8 cellular contexts compared by ENCODE assay signal in genomic region chr13:45367358-45367757, GRCh38. TPM values are rescaled to one million over a fixed set of nuclear protein-coding genes. Genes with fewer than 3 reads are reported as not detected.
DNase-seq lines count a peak whose midpoint lies in the region; ATAC-seq and TF ChIP-seq lines count a peak whose summit lies in the region.

No MANE protein-coding gene starts in this region.

- intact Hi-C loops in CD4-positive, alpha-beta memory T cell (cut with micrococcal nuclease) = loop anchor here (1.0 to 5.0 kb wide), 5 partner anchors 26 to 97 kb away; partner anchors contain the start of genes COG3, SLC25A30 and TPT1

- H3K36me3 ChIP-seq in CD4-positive, alpha-beta memory T cell (ENCODE audit: insufficient read depth, low read length) = no peaks in the 10 kb centered on the region
- H3K36me3 ChIP-seq in SK-N-SH (replicated peaks in 1 of 2; ENCODE audit: control insufficient read depth in 1 of 2, insufficient read depth in 2 of 2, low read length in 1 of 2) (peaks cover 0 to 7% of the 10 kb centered on the region in 2 experiments), tibial nerve (peaks cover 0 to 45% (median 0%) of the 10 kb centered on the region in 3 donors)

- TF ChIP-seq POLR2A in tibial nerve (IDR thresholded peaks at IDR 0.05) = no peak

- DNase-seq in CD4-positive, alpha-beta memory T cell = peak; percentile 85 to 99 (median 92)
- DNase-seq in SK-N-SH = no peak
- peak; percentile 93 for DNase-seq in activated naive CD4-positive, alpha-beta T cell treated with anti-CD3 and anti-CD28 coated beads, Interleukin-2, amount 50 U/mL, for 16 hours
- peak; percentile 70 for DNase-seq in iPS-NIHi7 (ENCODE audit: extremely low spot score)
- DNase-seq in stimulated activated CD8-positive, alpha-beta memory T cell treated with anti-CD3 and anti-CD28 coated beads, Interleukin-2, amount 100 ng/mL, for 48 hours (ENCODE audit: low read depth in 2 of 2) = peak; percentile 72 to 85
- DNase-seq in tibial nerve (ENCODE audit: low spot score in 2 of 2) = no peak

- H3K79me2 ChIP-seq in SK-N-SH (ENCODE audit: insufficient read depth) = no peaks in the 10 kb centered on the region; the same call in 1 of the 2 replicates

- no peaks in the 10 kb centered on the region for H3K9me2 ChIP-seq in SK-N-SH

- no peaks in the 10 kb centered on the region for H4K20me1 ChIP-seq in SK-N-SH (ENCODE audit: insufficient read depth)

- no peak for TF ChIP-seq EP300 in SK-N-SH (IDR thresholded peaks at IDR 0.05; ENCODE audit: borderline replicate concordance in 1 of 2, low read depth in 1 of 2, low read length in 1 of 2)
- no peak for TF ChIP-seq EP300 in tibial nerve (IDR thresholded peaks at IDR 0.05)

- peaks cover 0 to 10% (median 0%) of the 10 kb centered on the region in 8 donors for H3K9me3 Mint-ChIP-seq in CD4-positive, alpha-beta memory T cell

- H2AFZ ChIP-seq in SK-N-SH (ENCODE audit: low read depth) = peak overlapping the region; percentile 78; the same call in 1 of the 2 replicates

- no peak overlapping the region; the same call in 1 of the 2 replicates for H3K9ac ChIP-seq in SK-N-SH

- H3K27me3 Mint-ChIP-seq in CD4-positive, alpha-beta memory T cell = no peaks in the 10 kb centered on the region

- CTCF ChIA-PET in CD4-positive, alpha-beta memory T cell (lab: Charles Lee; ENCODE audit: partially characterized antibody) = interaction anchor here (0.8 to 6.7 kb wide), 17 partner anchors 9 to 336 kb away, joined by 3 to 75 read pairs (median 3); partner anchors contain the start of gene TPT1
- CTCF ChIA-PET in SK-N-SH (lab: Yijun Ruan, JAX) = interaction anchor here (1.1 to 1.2 kb wide), 2 partner anchors 27 to 123 kb away, joined by 3 read pairs; no protein-coding TSS in a partner anchor

- peaks cover 4% of the 10 kb centered on the region for H3F3A ChIP-seq in SK-N-SH (replicated peaks; ENCODE audit: insufficient read depth)

- WGBS in SK-N-SH (ENCODE audit: low lambda C conversion rate) = 37% methylated on average over 2 of the region's 2 CpGs
- WGBS in tibial nerve, 2 donors = 57 to 61% methylated on average over 2 of the region's 2 CpGs

- POLR2A ChIA-PET in CD4-positive, alpha-beta memory T cell (lab: Charles Lee; ENCODE audit: partially characterized antibody) = interaction anchor here (0.6 to 11.2 kb wide), 17 partner anchors 9 to 685 kb away, joined by 3 to 219 read pairs (median 5); partner anchors contain the start of genes COG3, SLC25A30, TPT1 and ZC3H13
- POLR2A ChIA-PET in SK-N-SH (lab: Yijun Ruan, JAX) = no interaction called here

- H3K27ac Mint-ChIP-seq in CD4-positive, alpha-beta memory T cell = peak overlapping the region; percentile 93 to 97 (median 93)

- no peaks in the 10 kb centered on the region for H3K9me3 ChIP-seq in CD4-positive, alpha-beta memory T cell (ENCODE audit: control insufficient read depth in 1 of 2, low read length in 2 of 2)
- peaks cover 5% of the 10 kb centered on the region; the same call in 1 of the 2 replicates for H3K9me3 ChIP-seq in SK-N-SH
- no peaks in the 10 kb centered on the region for H3K9me3 ChIP-seq in tibial nerve

- H3K4me2 ChIP-seq in SK-N-SH = no peak overlapping the region

- H3K4me3 Mint-ChIP-seq in CD4-positive, alpha-beta memory T cell = peak overlapping the region; percentile 35 to 79 (median 64)

- peak overlapping the region; percentile 50 for H3K27ac ChIP-seq in CD4-positive, alpha-beta memory T cell (ENCODE audit: low read depth, low read length)
- H3K27ac ChIP-seq in SK-N-SH (ENCODE audit: low read depth in 2 of 2, low read length in 1 of 2) = peak overlapping the region in 1 of 2 experiments; percentile 19; a peak in 1 of 4 replicates
- peak overlapping the region in 1 of 4 donors; percentile 19 for H3K27ac ChIP-seq in tibial nerve

- TF ChIP-seq CTCF in SK-N-SH (IDR thresholded peaks at IDR 0.05) (no peak), tibial nerve (IDR thresholded peaks at IDR 0.05) (no peak)

- peaks cover 35 to 62% (median 49%) of the 10 kb centered on the region in 4 donors for H3K4me1 Mint-ChIP-seq in CD4-positive, alpha-beta memory T cell

- no peaks in the 10 kb centered on the region for H3K27me3 ChIP-seq in CD4-positive, alpha-beta memory T cell (ENCODE audit: insufficient read depth, low read length)
- H3K27me3 ChIP-seq in SK-N-SH (ENCODE audit: insufficient read depth) (no peaks in the 10 kb centered on the region), tibial nerve (no peaks in the 10 kb centered on the region)

- no peak for TF ChIP-seq RAD21 in SK-N-SH (IDR thresholded peaks at IDR 0.05; ENCODE audit: low read length)

- no peak overlapping the region for H3K4me3 ChIP-seq in CD4-positive, alpha-beta memory T cell (ENCODE audit: low read length in 2 of 2)
- no peak overlapping the region for H3K4me3 ChIP-seq in SK-N-SH (ENCODE audit: low read depth in 2 of 2, low read length in 1 of 2)
- no peak overlapping the region for H3K4me3 ChIP-seq in tibial nerve

- peaks cover 5 to 30% of the 10 kb centered on the region in 2 donors for H3K36me3 Mint-ChIP-seq in CD4-positive, alpha-beta memory T cell

- peak; percentile 88 for ATAC-seq in GM19455 (IDR thresholded peaks at IDR 0.05; ENCODE audit: unreplicated experiment)
- peak; percentile 92 for ATAC-seq in HG03460 (IDR thresholded peaks at IDR 0.05; ENCODE audit: unreplicated experiment)

- peaks cover 42% of the 10 kb centered on the region for H3K4me1 ChIP-seq in CD4-positive, alpha-beta memory T cell (ENCODE audit: insufficient read depth, low read length)
- peaks cover 0 to 12% of the 10 kb centered on the region in 2 experiments; a peak in 1 of 4 replicates for H3K4me1 ChIP-seq in SK-N-SH (ENCODE audit: control insufficient read depth in 1 of 2, insufficient read depth in 2 of 2, low read depth in 1 of 2, low read length in 1 of 2)
- peaks cover 0 to 14% (median 6%) of the 10 kb centered on the region in 4 donors for H3K4me1 ChIP-seq in tibial nerve

TF ChIP-seq in SK-N-SH, 30 proteins besides CTCF, POLR2A, EP300 and RAD21:
- TF ChIP-seq JUND (IDR thresholded peaks at IDR 0.05) = peak; percentile 61
- TF ChIP-seq PBX3 (IDR thresholded peaks at IDR 0.05) = no peak
- TF ChIP-seq FOSL2 (IDR thresholded peaks at IDR 0.05; ENCODE audit: borderline replicate concordance, low read depth) = peak; percentile 84
- TF ChIP-seq FOXM1 (IDR thresholded peaks at IDR 0.05; ENCODE audit: low read depth) = no peak
- no peak for TF ChIP-seq NRF1 (IDR thresholded peaks at IDR 0.05; ENCODE audit: low read depth, low read length)
- TF ChIP-seq EZH2phosphoT487 (IDR thresholded peaks at IDR 0.05; ENCODE audit: borderline replicate concordance, low read depth) = no peak

RNA-seq across cellular contexts. Expression of gene TPT1, which starts 26.4 kb away (rescaled TPM):
- over 10,000 TPM; 10,578 to 11,080 TPM for total RNA-seq in CD4-positive, alpha-beta memory T cell
- 1,000 to 10,000 TPM; 2,372 to 3,792 TPM for polyA plus RNA-seq in CD4-positive, alpha-beta memory T cell
- 1,919 and 2,653 TPM in 2 replicates for polyA plus RNA-seq in SK-N-SH (2012; rRNA removed)
- 3,224 and 4,461 TPM in 2 replicates for polyA plus RNA-seq in SK-N-SH (2012; cell fraction: cytosol; rRNA removed)
- 453 and 593 TPM in 2 replicates for polyA plus RNA-seq in SK-N-SH (2012; cell fraction: nucleus; rRNA removed)
- total RNA-seq in tibial nerve = 1,000 to 10,000 TPM; 1,952 to 3,130 (median 2,235) TPM

RNA-seq across cellular contexts. Expression of gene SLC25A30, which starts 50.8 kb away (rescaled TPM):
- total RNA-seq in CD4-positive, alpha-beta memory T cell = 10 to 100 TPM; 21.4 to 22.0 TPM
- polyA plus RNA-seq in CD4-positive, alpha-beta memory T cell = 1 to 10 TPM; 1.8 to 2.0 TPM
- 9.6 and 13.9 TPM in 2 replicates for polyA plus RNA-seq in SK-N-SH (2012; rRNA removed)
- 11.8 and 13.8 TPM in 2 replicates for polyA plus RNA-seq in SK-N-SH (2012; cell fraction: cytosol; rRNA removed)
- 7.0 and 14.1 TPM in 2 replicates for polyA plus RNA-seq in SK-N-SH (2012; cell fraction: nucleus; rRNA removed)
- total RNA-seq in tibial nerve = 10 to 100 TPM in 3 of 4 donors, 1 to 10 TPM in 1; 9.6 to 20.1 (median 12.0) TPM

Comparison
In these comparisons a context has a peak if more than half of its experiments do, and no peak if none do; other contexts are left out.
1. DNase-seq: peak in CD4-positive, alpha-beta memory T cell (5 of 5), activated naive CD4-positive, alpha-beta T cell treated with anti-CD3 and anti-CD28 coated beads, Interleukin-2, amount 50 U/mL, for 16 hours (single experiment), iPS-NIHi7 (single experiment) and stimulated activated CD8-positive, alpha-beta memory T cell treated with anti-CD3 and anti-CD28 coated beads, Interleukin-2, amount 100 ng/mL, for 48 hours (2 of 2); none in SK-N-SH (single experiment) and tibial nerve (0 of 2).